Comparison of ENCODE assay signal across 8 cellular contexts in the genomic region with DNA sequence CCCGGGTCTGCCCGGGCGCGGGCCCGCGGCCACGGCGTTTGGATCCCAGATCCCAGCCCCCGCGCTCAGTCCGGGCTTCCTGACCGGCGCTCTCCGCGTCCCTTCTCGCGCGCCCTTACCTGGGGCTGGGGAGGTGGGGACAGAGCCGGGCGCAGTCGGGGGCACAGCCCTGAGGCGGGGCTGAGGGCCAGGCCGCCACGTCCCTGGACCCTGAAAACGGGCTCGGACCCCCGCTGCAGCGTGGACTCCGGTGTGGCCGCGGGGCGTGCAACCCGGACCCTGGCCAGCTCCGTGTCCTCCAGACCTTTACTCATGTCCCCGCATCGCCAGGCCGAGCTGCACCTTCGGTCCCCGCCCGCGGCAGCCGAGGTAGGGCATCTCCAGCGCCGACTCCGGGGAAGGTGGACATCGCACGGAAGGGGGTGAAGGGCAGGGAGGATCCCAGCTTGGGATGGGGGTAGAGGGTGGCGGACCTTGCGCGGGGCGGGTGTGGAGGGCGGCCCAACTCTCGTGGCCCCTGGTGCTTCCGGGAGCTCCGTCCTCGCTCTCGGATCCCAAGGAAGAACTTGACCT. TPM values are rescaled to one million over a fixed set of nuclear protein-coding genes. Genes with fewer than 3 reads are reported as not detected.
DNase-seq lines count a peak whose midpoint lies in the region; ATAC-seq and TF ChIP-seq lines count a peak whose summit lies in the region.

No MANE protein-coding gene starts in this region.

- H3K27ac ChIP-seq in esophagus muscularis mucosa (replicated peaks in 1 of 4) (peak overlapping the region; percentile 35 to 63 (median 46)), neuronal stem cell (replicated peaks; ENCODE audit: low read length) (no peak overlapping the region)

- TF ChIP-seq CTCF in esophagus muscularis mucosa (IDR thresholded peaks at IDR 0.05) = no peak

- peak overlapping the region; percentile 87 for H3K18ac ChIP-seq in neuronal stem cell (ENCODE audit: low read length)

- H4K91ac ChIP-seq in neuronal stem cell (ENCODE audit: low read depth, low read length, poor library complexity) = no peak overlapping the region

- H3K14ac ChIP-seq in neuronal stem cell (ENCODE audit: low read length) = peak overlapping the region; percentile 17

- H3K4me1 ChIP-seq in esophagus muscularis mucosa (peaks cover 13 to 32% (median 20%) of the 10 kb centered on the region in 4 donors), neuronal stem cell (ENCODE audit: control insufficient read depth in 2 of 2, insufficient read depth in 1 of 2, low read depth in 1 of 2, low read length in 2 of 2) (peaks cover 0 to 15% of the 10 kb centered on the region in 2 donors)

- peak overlapping the region; percentile 58 for H2BK12ac ChIP-seq in neuronal stem cell (ENCODE audit: low read length)

- intact Hi-C loops in esophagus muscularis mucosa (cut with DNase I) = no loop called here

- H3K9me3 ChIP-seq in esophagus muscularis mucosa (no peaks in the 10 kb centered on the region), neuronal stem cell (replicated peaks in 1 of 2; ENCODE audit: control insufficient read depth in 2 of 2, insufficient read depth in 1 of 2, low read depth in 1 of 2, low read length in 2 of 2) (peaks cover 0 to 2% of the 10 kb centered on the region in 2 donors)

- DNase-seq in CD1c-positive myeloid dendritic cell (ENCODE audit: extremely low spot score) (peak; percentile 54), NOMO-1 treated with DMSO at 0.1 percent for 48 hours (lab: John Stamatoyannopoulos, UW; ENCODE audit: unreplicated experiment) (peak; percentile 1), esophagus muscularis mucosa (ENCODE audit: extremely low spot score) (no peak), neuronal stem cell (ENCODE audit: low spot score) (no peak), SKM-1 treated with dmso at 0.1 percent for 144 hours (lab: John Stamatoyannopoulos, UW; ENCODE audit: unreplicated experiment) (no peak), DMS79 (lab: John Stamatoyannopoulos, UW) (no peak), mucosa of gallbladder (ENCODE audit: low spot score) (no peak)

- H2BK5ac ChIP-seq in neuronal stem cell (ENCODE audit: low read length) = peak overlapping the region; percentile 13

- peak overlapping the region; percentile 49 for H2AFZ ChIP-seq in neuronal stem cell (ENCODE audit: low read length)

- H3K23ac ChIP-seq in neuronal stem cell (ENCODE audit: low read depth, low read length, poor library complexity) = peak overlapping the region; percentile 98

- H2BK120ac ChIP-seq in neuronal stem cell (ENCODE audit: low read depth, low read length) = peak overlapping the region; percentile 61

- H2BK15ac ChIP-seq in neuronal stem cell (ENCODE audit: low read length) = no peak overlapping the region

- TF ChIP-seq EP300 in esophagus muscularis mucosa (IDR thresholded peaks at IDR 0.05) = no peak

- H3K79me1 ChIP-seq in neuronal stem cell (ENCODE audit: low read depth, low read length) = no peaks in the 10 kb centered on the region

- peaks cover 0 to 12% (median 10%) of the 10 kb centered on the region in 4 donors for H3K36me3 ChIP-seq in esophagus muscularis mucosa
- peaks cover 10 to 26% of the 10 kb centered on the region in 2 donors for H3K36me3 ChIP-seq in neuronal stem cell (replicated peaks in 1 of 2; ENCODE audit: control insufficient read depth in 2 of 2, insufficient read depth in 2 of 2, low read length in 2 of 2)

- H3K4ac ChIP-seq in neuronal stem cell (ENCODE audit: low read length) = no peak overlapping the region

- H3K27me3 ChIP-seq in esophagus muscularis mucosa (no peaks in the 10 kb centered on the region), neuronal stem cell (ENCODE audit: control insufficient read depth in 3 of 3, insufficient read depth in 3 of 3, low read depth in 1 of 3, low read length in 3 of 3) (peaks cover 0 to 24% (median 7%) of the 10 kb centered on the region in 3 experiments)

- peak overlapping the region; percentile 46 for H2AK5ac ChIP-seq in neuronal stem cell (ENCODE audit: low read depth, low read length)

- ATAC-seq in GM19324 (IDR thresholded peaks at IDR 0.05; ENCODE audit: low FRiP score, unreplicated experiment) = no peak

- H3K4me2 ChIP-seq in neuronal stem cell (ENCODE audit: insufficient read depth, low read length, poor library complexity, severe bottlenecking) = peak overlapping the region; percentile 91

- 1% methylated on average over 14 of the region's 57 CpGs for WGBS in esophagus muscularis mucosa
- no CpG with 5 or more reads among the region's 57 CpGs for WGBS in neuronal stem cell (ENCODE audit: extremely low coverage in 2 of 2, insufficient read length in 2 of 2, insufficient replicate concordance in 1 of 2), 2 donors

- H3K9ac ChIP-seq in neuronal stem cell (ENCODE audit: low read depth, low read length, poor library complexity) = peak overlapping the region; percentile 90

- no peak for TF ChIP-seq POLR2A in esophagus muscularis mucosa (IDR thresholded peaks at IDR 0.05; ENCODE audit: low read depth)

- peak overlapping the region; percentile 82 for H4K8ac ChIP-seq in neuronal stem cell (ENCODE audit: low read depth, low read length)

- H3K4me3 ChIP-seq in esophagus muscularis mucosa (peak overlapping the region; percentile 61 to 79 (median 72)), neuronal stem cell (ENCODE audit: low read length in 2 of 2) (peak overlapping the region in 1 of 2 donors; percentile 80)

RNA-seq across cellular contexts. Expression of gene AIFM3, which starts 9.9 kb away (rescaled TPM):
- total RNA-seq in esophagus muscularis mucosa (1 to 10 TPM in 3 of 4 donors, under 1 TPM in 1; 0.92 to 1.7 (median 1.4) TPM), mucosa of gallbladder (8.3 TPM)
- 3.9 TPM for polyA plus RNA-seq in neuronal stem cell (2013, experiment 1 of 2)
- 4.0 TPM for polyA plus RNA-seq in neuronal stem cell (2013, experiment 2 of 2)

RNA-seq across cellular contexts. Expression of gene LZTR1, which starts 24.9 kb away (rescaled TPM):
- total RNA-seq in esophagus muscularis mucosa = 10 to 100 TPM; 42.4 to 76.3 (median 57.2) TPM
- polyA plus RNA-seq in neuronal stem cell (2013, experiment 1 of 2) = 16.5 TPM
- 16.1 TPM for polyA plus RNA-seq in neuronal stem cell (2013, experiment 2 of 2)
- 93.5 TPM for total RNA-seq in mucosa of gallbladder

RNA-seq across cellular contexts. Expression of gene CRKL, which starts 40.0 kb away (rescaled TPM):
- total RNA-seq in esophagus muscularis mucosa = 10 to 100 TPM; 34.9 to 56.2 (median 47.9) TPM
- 72.3 TPM for polyA plus RNA-seq in neuronal stem cell (2013, experiment 1 of 2)
- 74.4 TPM for polyA plus RNA-seq in neuronal stem cell (2013, experiment 2 of 2)
- 54.1 TPM for total RNA-seq in mucosa of gallbladder

RNA-seq across cellular contexts. Expression of gene THAP7, which starts 44.7 kb away (rescaled TPM):
- 10 to 100 TPM; 33.2 to 42.4 (median 39.1) TPM for total RNA-seq in esophagus muscularis mucosa
- polyA plus RNA-seq in neuronal stem cell (2013, experiment 1 of 2) = 26.5 TPM
- polyA plus RNA-seq in neuronal stem cell (2013, experiment 2 of 2) = 28.4 TPM
- 27.5 TPM for total RNA-seq in mucosa of gallbladder

RNA-seq across cellular contexts. Expression of gene P2RX6, which starts 57.8 kb away (rescaled TPM):
- total RNA-seq in esophagus muscularis mucosa = under 1 TPM; 0.39 to 0.50 (median 0.41) TPM
- 0.43 TPM for polyA plus RNA-seq in neuronal stem cell (2013, experiment 1 of 2)
- polyA plus RNA-seq in neuronal stem cell (2013, experiment 2 of 2) = 0.53 TPM
- 2.4 TPM for total RNA-seq in mucosa of gallbladder

Comparison
In these comparisons a context has a peak if more than half of its experiments do, and no peak if none do; other contexts are left out.
1. DNase-seq: peak in CD1c-positive myeloid dendritic cell (single experiment) and NOMO-1 treated with DMSO at 0.1 percent for 48 hours (single experiment); none in esophagus muscularis mucosa (single experiment), neuronal stem cell (single experiment), SKM-1 treated with dmso at 0.1 percent for 144 hours (single experiment), DMS79 (single experiment) and mucosa of gallbladder (single experiment).